ENCODE assay signal across 23 cellular contexts in the genomic region with DNA sequence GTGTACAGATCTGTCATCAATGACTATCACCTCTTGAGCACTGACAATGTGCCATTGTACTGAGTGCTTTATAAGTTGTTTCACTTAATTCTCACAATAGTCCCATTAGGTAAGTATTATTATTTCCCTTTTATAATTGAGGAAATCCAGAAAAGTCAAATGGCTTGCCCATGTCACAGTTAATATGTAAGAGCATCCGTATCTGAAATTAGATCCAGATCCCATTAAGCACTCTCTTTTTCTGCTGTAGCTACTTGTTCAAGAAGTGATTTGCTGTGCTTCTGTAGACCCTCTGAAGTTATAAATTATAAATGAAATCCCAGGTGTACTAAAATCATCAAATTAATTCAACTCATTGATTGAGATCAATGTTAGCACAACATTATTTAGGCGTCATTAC.
A peak's percentile ranks its signal among the peaks of the same experiment; 100 is the strongest.
DNase-seq lines count a peak whose midpoint lies in the region; ATAC-seq, FAIRE-seq and TF ChIP-seq lines count a peak whose summit lies in the region.
"Had no signal": no experiment of that assay in that cellular context is flagged by ENCODE, and none has a peak within 500 bp of the region (broad histone marks: within the 10 kb centered on the region; RNA-seq: fewer than 3 reads in every experiment).

No MANE protein-coding gene starts in this region.

- intact Hi-C loops in right lobe of liver (cut with DNase I) (no loop called here), Calu3 (cut with micrococcal nuclease; ENCODE audit: unreplicated experiment) (no loop called here)

- H3K36me3 ChIP-seq in right lobe of liver (peaks cover 0 to 4% (median 0%) of the 10 kb centered on the region in 4 donors), Peyer's patch (peaks cover 0 to 5% (median 0%) of the 10 kb centered on the region in 3 donors)

- FAIRE-seq in H54 (lab: Jason Lieb, UNC), result peak; percentile 55
- FAIRE-seq: A204.1, D721Med, G401.6, GM12891, GM19239 had no signal

- H3K27ac ChIP-seq in right lobe of liver (no peak overlapping the region), Peyer's patch (no peak overlapping the region)
- H3K27ac ChIP-seq: BLaER1 had no signal

- no peak overlapping the region for H3K27ac Mint-ChIP-seq in Calu3 (ENCODE audit: unreplicated experiment)
- H3K27ac Mint-ChIP-seq: CD14-positive monocyte; CD4-positive, alpha-beta memory T cell; CD4-positive, CD25-positive, alpha-beta regulatory T cell; CD8-positive, alpha-beta memory T cell had no signal

- H3K4me1 ChIP-seq in right lobe of liver (peaks cover 0 to 7% (median 0%) of the 10 kb centered on the region in 4 donors), Peyer's patch (no peaks in the 10 kb centered on the region)

- BruUV-seq in Calu3 (replicated peaks; lab: Mats Ljungman, UMichigan), result no TSS peak

- no peaks in the 10 kb centered on the region for H3K9me3 Mint-ChIP-seq in Calu3 (ENCODE audit: low read depth, unreplicated experiment)
- H3K9me3 Mint-ChIP-seq: CD14-positive monocyte; CD4-positive, alpha-beta memory T cell; CD8-positive, alpha-beta memory T cell had no signal

- no peaks in the 10 kb centered on the region for H3K9me3 ChIP-seq in right lobe of liver
- H3K9me3 ChIP-seq in Peyer's patch, result no peaks in the 10 kb centered on the region
- H3K9me3 ChIP-seq: BE2C, BLaER1 had no signal

- TF ChIP-seq CTCF in right lobe of liver (IDR thresholded peaks at IDR 0.05), result no peak
- TF ChIP-seq CTCF in Peyer's patch (IDR thresholded peaks at IDR 0.05), result no peak
- TF ChIP-seq CTCF in Calu3 (IDR thresholded peaks at IDR 0.05; ENCODE audit: unreplicated experiment), result no peak

- H3K4me1 Mint-ChIP-seq in Calu3 (ENCODE audit: low read depth, unreplicated experiment), result no peaks in the 10 kb centered on the region
- H3K4me1 Mint-ChIP-seq: CD4-positive, alpha-beta memory T cell; CD4-positive, CD25-positive, alpha-beta regulatory T cell; CD8-positive, alpha-beta memory T cell had no signal

- no peaks in the 10 kb centered on the region for H3K36me3 Mint-ChIP-seq in Calu3 (ENCODE audit: insufficient read depth, unreplicated experiment)
- H3K36me3 Mint-ChIP-seq: CD4-positive, alpha-beta memory T cell; CD4-positive, CD25-positive, alpha-beta regulatory T cell; CD8-positive, alpha-beta memory T cell had no signal

- WGBS in right lobe of liver (ENCODE audit: insufficient coverage, low coverage, low lambda C conversion rate, missing lambda C conversion rate), result 89% methylated on average over 2 of the region's 2 CpGs

- no peaks in the 10 kb centered on the region for H3K27me3 Mint-ChIP-seq in Calu3 (ENCODE audit: unreplicated experiment)
- H3K27me3 Mint-ChIP-seq: CD4-positive, alpha-beta memory T cell; CD8-positive, alpha-beta memory T cell had no signal

- DNase-seq in H54 (ENCODE audit: insufficient read length, low spot score) (no peak), SK-N-DZ (ENCODE audit: low spot score) (peak; percentile 13), right lobe of liver (no peak), Peyer's patch (no peak), Calu3 (no peak)
- DNase-seq: 8988T; ACHN; BE2C; C1 segment of cervical spinal cord; CD4-positive, alpha-beta memory T cell; CD4-positive, CD25-positive, alpha-beta regulatory T cell; CD8-positive, alpha-beta memory T cell; COR-L47; DMS79 treated with DMSO at 0.1 percent for 48 hours; GF-D8 had no signal

- no peak overlapping the region for H3K4me3 ChIP-seq in right lobe of liver
- H3K4me3 ChIP-seq in Peyer's patch, result no peak overlapping the region
- H3K4me3 ChIP-seq: BLaER1 had no signal

- ATAC-seq in SK-N-SH treated with all-trans-retinoic acid at 6 μM for 48 hours (peak; percentile 83), right lobe of liver (no peak)

- no peak for TF ChIP-seq POLR2A in H54 (IDR thresholded peaks at IDR 0.05; ENCODE audit: low read depth, low read length)
- no peak for TF ChIP-seq POLR2A in right lobe of liver (IDR thresholded peaks at IDR 0.05)
- TF ChIP-seq POLR2A in Peyer's patch (IDR thresholded peaks at IDR 0.05), result no peak

- H3K27me3 ChIP-seq in right lobe of liver (no peaks in the 10 kb centered on the region), Peyer's patch (no peaks in the 10 kb centered on the region)
- H3K27me3 ChIP-seq: BE2C, BLaER1 had no signal

- CTCF ChIA-PET in Calu3 (lab: Charles Lee), result no interaction called here

- H3K4me3 Mint-ChIP-seq in Calu3 (ENCODE audit: low read depth, unreplicated experiment), result no peak overlapping the region
- H3K4me3 Mint-ChIP-seq: CD14-positive monocyte; CD4-positive, alpha-beta memory T cell; CD4-positive, CD25-positive, alpha-beta regulatory T cell; CD8-positive, alpha-beta memory T cell had no signal

TF ChIP-seq in SK-N-SH treated with all-trans-retinoic acid at 6 μM for 48 hours, 23 proteins besides CTCF, POLR2A, EP300 and RAD21:
- peak; percentile 63 for TF ChIP-seq TCF4 (CRISPR knock-in tag; IDR thresholded peaks at IDR 0.05; ENCODE audit: borderline replicate concordance)
- TF ChIP-seq ISL1 (CRISPR knock-in tag; IDR thresholded peaks at IDR 0.05), result peak; percentile 64
- TF ChIP-seq, protein P1, sequence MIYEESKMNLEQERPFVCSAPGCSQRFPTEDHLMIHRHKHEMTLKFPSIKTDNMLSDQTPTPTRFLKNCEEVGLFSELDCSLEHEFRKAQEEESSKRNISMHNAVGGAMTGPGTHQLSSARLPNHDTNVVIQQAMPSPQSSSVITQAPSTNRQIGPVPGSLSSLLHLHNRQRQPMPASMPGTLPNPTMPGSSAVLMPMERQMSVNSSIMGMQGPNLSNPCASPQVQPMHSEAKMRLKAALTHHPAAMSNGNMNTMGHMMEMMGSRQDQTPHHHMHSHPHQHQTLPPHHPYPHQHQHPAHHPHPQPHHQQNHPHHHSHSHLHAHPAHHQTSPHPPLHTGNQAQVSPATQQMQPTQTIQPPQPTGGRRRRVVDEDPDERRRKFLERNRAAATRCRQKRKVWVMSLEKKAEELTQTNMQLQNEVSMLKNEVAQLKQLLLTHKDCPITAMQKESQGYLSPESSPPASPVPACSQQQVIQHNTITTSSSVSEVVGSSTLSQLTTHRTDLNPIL (CRISPR knock-in tag; IDR thresholded peaks at IDR 0.05; ENCODE audit: low read depth), result no peak
TF ChIP-seq in SK-N-SH treated with all-trans-retinoic acid at 6 μM for 48 hours: peak in this region for 2.
